Comparison of ENCODE assay signal across 9 cellular contexts in the genomic region with DNA sequence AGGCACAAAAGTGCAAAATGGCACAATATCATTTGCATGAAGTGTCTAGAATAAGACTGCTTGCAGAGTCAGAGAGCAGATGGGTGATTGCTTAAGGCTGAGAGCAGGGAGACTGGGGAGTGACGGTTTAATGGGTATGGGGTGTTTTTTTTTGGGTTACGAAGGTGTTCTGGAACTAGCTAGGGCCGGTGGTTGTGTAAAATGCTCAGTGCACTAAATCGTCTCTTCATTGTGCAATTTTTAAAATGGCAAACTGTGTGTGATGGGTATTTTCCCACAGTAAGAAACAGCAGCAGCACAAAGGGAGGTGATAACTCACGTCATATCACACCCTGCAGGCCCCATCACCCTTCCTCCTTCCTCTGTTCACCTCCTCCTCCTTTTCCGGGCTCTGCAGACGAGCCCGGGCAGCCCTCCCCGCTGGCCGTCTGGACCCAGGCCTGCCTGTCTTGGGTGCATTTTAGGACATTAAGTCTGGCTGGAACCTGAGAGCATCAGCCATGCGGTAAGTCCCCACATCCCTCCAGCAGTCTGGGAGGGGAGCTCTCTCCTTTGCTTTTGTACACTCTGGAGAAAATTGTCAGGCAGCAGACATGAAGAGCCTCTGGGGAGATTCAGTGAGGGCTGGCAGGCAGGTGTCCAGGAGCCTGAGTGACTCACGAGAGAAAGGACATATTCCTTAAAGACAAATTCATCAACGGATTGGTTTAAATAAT. TPM values are rescaled to one million over a fixed set of nuclear protein-coding genes. Genes with fewer than 3 reads are reported as not detected.
DNase-seq lines count a peak whose midpoint lies in the region; ATAC-seq and TF ChIP-seq lines count a peak whose summit lies in the region.
"Had no signal": no experiment of that assay in that cellular context is flagged by ENCODE, and none has a peak within 500 bp of the region (broad histone marks: within the 10 kb centered on the region; RNA-seq: fewer than 3 reads in every experiment).

No MANE protein-coding gene starts in this region.

- peak; percentile 36 for ATAC-seq in HG02973 (IDR thresholded peaks at IDR 0.05; ENCODE audit: unreplicated experiment)
- ATAC-seq in left cardiac atrium, result peak; percentile 67 to 86

- peak; percentile 2 to 31 for DNase-seq in cardiac muscle cell (ENCODE audit: low read depth in 1 of 2, low spot score in 1 of 2)
- DNase-seq in cardiac septum (ENCODE audit: low spot score), result no peak
- DNase-seq in NCI-H69 (lab: John Stamatoyannopoulos, UW), result peak; percentile 86
- peak; percentile 32 for DNase-seq in activated T-cell treated with anti-CD3 and anti-CD28 coated beads for 4 hours
- peak; percentile 29 for DNase-seq in left cardiac atrium
- DNase-seq in stimulated activated CD4-positive, alpha-beta T cell treated with anti-CD3 and anti-CD28 coated beads, Interleukin-2, amount 100 ng/mL, for 24 hours, result peak; percentile 55
- no peak for DNase-seq in 8988T

- no peaks in the 10 kb centered on the region for H3K9me3 ChIP-seq in cardiac muscle cell (ENCODE audit: low read depth)

- H3K27ac ChIP-seq in cardiac muscle cell, result peak overlapping the region; percentile 21

- intact Hi-C loops in cardiac septum (cut with DNase I) (no loop called here), left cardiac atrium (cut with DNase I) (no loop called here)

- H3K4me3 ChIP-seq in cardiac muscle cell, result no peak overlapping the region
- H3K4me3 ChIP-seq: dorsolateral prefrontal cortex had no signal

- H3K4me1 ChIP-seq in cardiac muscle cell (ENCODE audit: low read depth), result no peaks in the 10 kb centered on the region

- no peaks in the 10 kb centered on the region for H3K27me3 ChIP-seq in cardiac muscle cell

- no peak for TF ChIP-seq CTCF in cardiac muscle cell (IDR thresholded peaks at IDR 0.05; ENCODE audit: low read depth, low read length)

- no peaks in the 10 kb centered on the region for H3K36me3 ChIP-seq in cardiac muscle cell

RNA-seq across cellular contexts. Expression of a gene that starts 42.7 kb away (rescaled TPM):
- total RNA-seq in cardiac muscle cell (not detected in 2 replicates), cardiac septum (not detected), left cardiac atrium (under 1 TPM in 1 of 2 donors, not detected in 1; 0.24 TPM)
- polyA plus RNA-seq in cardiac muscle cell, result not detected in 2 replicates

Comparison
In these comparisons a context has a peak if more than half of its experiments do, and no peak if none do; other contexts are left out.
1. DNase-seq: peak in cardiac muscle cell (2 of 2), NCI-H69 (single experiment), activated T-cell treated with anti-CD3 and anti-CD28 coated beads for 4 hours (single experiment), left cardiac atrium (single experiment) and stimulated activated CD4-positive, alpha-beta T cell treated with anti-CD3 and anti-CD28 coated beads, Interleukin-2, amount 100 ng/mL, for 24 hours (2 of 2); none in cardiac septum (single experiment) and 8988T (single experiment).